Comparison of ENCODE assay signal across 8 cellular contexts in genomic region chr6:83615025-83615999, GRCh38.
DNase-seq lines count a peak whose midpoint lies in the region; ATAC-seq and TF ChIP-seq lines count a peak whose summit lies in the region.

No MANE protein-coding gene starts in this region.

- DNase-seq in GM10248 (ENCODE audit: extremely low spot score) (peak; percentile 14), NOMO-1 (lab: John Stamatoyannopoulos, UW; ENCODE audit: unreplicated experiment in 2 of 2) (peak; percentile 9 to 37), dermis blood vessel endothelial cell (peak; percentile 61), neural progenitor cell (ENCODE audit: low spot score) (peak; percentile 71)

- TF ChIP-seq CTCF in 22Rv1 (IDR thresholded peaks at IDR 0.05) (peak; percentile 82), GM10248 (IDR thresholded peaks at IDR 0.05; ENCODE audit: control extremely low read depth, extremely low read depth, low read depth, missing control alignments) (peak; percentile 27), neural progenitor cell (IDR thresholded peaks at IDR 0.05) (peak; percentile 83)

- no peaks in the 10 kb centered on the region for H3K27me3 ChIP-seq in neural progenitor cell

- H3K79me2 ChIP-seq in neural progenitor cell (ENCODE audit: low read depth): no peaks in the 10 kb centered on the region

- no peaks in the 10 kb centered on the region for H3K36me3 ChIP-seq in neural progenitor cell

- no peaks in the 10 kb centered on the region for H3K36me3 Mint-ChIP-seq in neural progenitor cell

- no peaks in the 10 kb centered on the region for H3K4me1 Mint-ChIP-seq in neural progenitor cell

- H4K20me1 ChIP-seq in neural progenitor cell (ENCODE audit: low read depth): no peaks in the 10 kb centered on the region

- no peak overlapping the region for H3K4me2 ChIP-seq in neural progenitor cell

- H3K27ac ChIP-seq in 22Rv1: no peak overlapping the region
- no peak overlapping the region for H3K27ac ChIP-seq in neural progenitor cell

- no peak overlapping the region for H3K27ac Mint-ChIP-seq in neural progenitor cell

- POLR2A ChIA-PET in GM10248 (lab: Yijun Ruan, JAX): no interaction called here

- H2AFZ ChIP-seq in neural progenitor cell (replicated peaks): peak overlapping the region; percentile 70

- no peaks in the 10 kb centered on the region for H3K9me3 Mint-ChIP-seq in neural progenitor cell

- H3K4me1 ChIP-seq in neural progenitor cell: no peaks in the 10 kb centered on the region

- H3K4me3 Mint-ChIP-seq in neural progenitor cell: no peak overlapping the region

- no peak overlapping the region for H3K9ac ChIP-seq in neural progenitor cell

- H3F3A ChIP-seq in neural progenitor cell (ENCODE audit: low read depth): no peaks in the 10 kb centered on the region

- H3K4me3 ChIP-seq in neural progenitor cell: no peak overlapping the region

- no peaks in the 10 kb centered on the region for H3K27me3 Mint-ChIP-seq in neural progenitor cell (ENCODE audit: insufficient read depth, low read depth)

- no peaks in the 10 kb centered on the region for H3K9me3 ChIP-seq in neural progenitor cell (ENCODE audit: low read depth)

- ATAC-seq in HG03139 (IDR thresholded peaks at IDR 0.05; ENCODE audit: unreplicated experiment): peak; percentile 72
- no peak for ATAC-seq in HG03135 (IDR thresholded peaks at IDR 0.05; ENCODE audit: unreplicated experiment)
- ATAC-seq in GM19023 (IDR thresholded peaks at IDR 0.05; ENCODE audit: unreplicated experiment): no peak

- CTCF ChIA-PET in GM10248 (lab: Yijun Ruan, JAX): interaction anchor here (0.7 to 2.0 kb wide), 16 partner anchors 8 to 1708 kb away, joined by 3 to 17 read pairs (median 4); no protein-coding TSS in a partner anchor

Comparison
In these comparisons a context has a peak if more than half of its experiments do, and no peak if none do; other contexts are left out.
1. CTCF ChIP-seq: peak in every context shown above with its lines; median percentile 83 in neural progenitor cell; 82 in 22Rv1; 27 in GM10248.
2. DNase-seq: peak in every context shown above with its lines; median percentile 71 in neural progenitor cell; 61 in dermis blood vessel endothelial cell; 23 in NOMO-1; 14 in GM10248.